Comparison of ENCODE assay signal across 9 cellular contexts in genomic region chr11:115760528-115760837, GRCh38.
DNase-seq lines count a peak whose midpoint lies in the region; ATAC-seq and TF ChIP-seq lines count a peak whose summit lies in the region.
"Had no signal": no experiment of that assay in that cellular context is flagged by ENCODE, and none has a peak within 500 bp of the region (broad histone marks: within the 10 kb centered on the region; RNA-seq: fewer than 3 reads in every experiment).

No MANE protein-coding gene starts in this region.

- 20% methylated on average over 9 of the region's 9 CpGs for WGBS in liver
- 15 to 26% (median 18%) methylated on average over 9 of the region's 9 CpGs for WGBS in spleen, 5 donors

- no peak for TF ChIP-seq POLR2A in spleen (IDR thresholded peaks at IDR 0.05)

- H3K36me3 ChIP-seq in HUES6 (ENCODE audit: control insufficient read depth, insufficient read depth, low read length): no peaks in the 10 kb centered on the region
- no peaks in the 10 kb centered on the region for H3K36me3 ChIP-seq in liver (ENCODE audit: control insufficient read depth in 4 of 4, insufficient read depth in 3 of 4, low read depth in 1 of 4, low read length in 3 of 4)
- no peaks in the 10 kb centered on the region for H3K36me3 ChIP-seq in spleen

- intact Hi-C loops in spleen (cut with DNase I; ENCODE audit: low total_unique reads): no loop called here

- TF ChIP-seq RAD21 in liver (IDR thresholded peaks at IDR 0.05): no peak

- H3K27ac ChIP-seq in HUES6 (ENCODE audit: low read depth, low read length) (no peak overlapping the region), coronary artery (peak overlapping the region in 1 of 2 donors; percentile 54), liver (ENCODE audit: low read depth in 1 of 2, low read length in 2 of 2) (no peak overlapping the region), spleen (no peak overlapping the region)

- no peak for DNase-seq in coronary artery (ENCODE audit: low spot score)
- DNase-seq in spleen: no peak
- no peak for DNase-seq in activated effector memory CD4-positive, alpha-beta T cell treated with anti-CD3 and anti-CD28 coated beads, Interleukin-2, amount 50 U/mL, for 16 hours
- no peak for DNase-seq in NCI-H1694 (lab: John Stamatoyannopoulos, UW)
- DNase-seq in superior temporal gyrus (ENCODE audit: extremely low spot score): no peak
- DNase-seq: GOT3 had no signal

- no peak for ATAC-seq in HG02970 (IDR thresholded peaks at IDR 0.05; ENCODE audit: low FRiP score, unreplicated experiment)

- H3K4me3 ChIP-seq in HUES6 (ENCODE audit: low read depth, low read length): peak overlapping the region; percentile 77
- H3K4me3 ChIP-seq in coronary artery: peak overlapping the region; percentile 90
- peak overlapping the region in 2 of 3 donors; percentile 25 to 70 for H3K4me3 ChIP-seq in liver (ENCODE audit: low read depth in 1 of 3, low read length in 3 of 3)
- peak overlapping the region in 7 of 8 donors; percentile 44 to 74 (median 45) for H3K4me3 ChIP-seq in spleen

- H3K27me3 ChIP-seq in HUES6 (ENCODE audit: control insufficient read depth, insufficient read depth, low read length) (peaks cover 93% of the 10 kb centered on the region), liver (ENCODE audit: control insufficient read depth in 4 of 4, insufficient read depth in 4 of 4, low read length in 3 of 4) (peaks cover 0 to 7% (median 2%) of the 10 kb centered on the region in 4 donors), spleen (replicated peaks in 1 of 7) (peaks cover 0 to 49% (median 13%) of the 10 kb centered on the region in 7 donors)

- peaks cover 16% of the 10 kb centered on the region for H3K4me1 ChIP-seq in HUES6 (ENCODE audit: control insufficient read depth, insufficient read depth, low read length)
- H3K4me1 ChIP-seq in liver (ENCODE audit: control insufficient read depth in 4 of 4, insufficient read depth in 4 of 4, low read length in 3 of 4): peaks cover 0 to 8% (median 7%) of the 10 kb centered on the region in 4 donors
- H3K4me1 ChIP-seq in spleen: peaks cover 0 to 19% (median 8%) of the 10 kb centered on the region in 6 donors

- H3K9ac ChIP-seq in HUES6 (ENCODE audit: low read length): no peak overlapping the region
- no peak overlapping the region for H3K9ac ChIP-seq in liver (ENCODE audit: low read depth in 1 of 2, low read length in 2 of 2)

- no peak for TF ChIP-seq CTCF in coronary artery (IDR thresholded peaks at IDR 0.05)
- TF ChIP-seq CTCF in liver (IDR thresholded peaks at IDR 0.05; ENCODE audit: low read depth, low read length, missing input control): no peak
- no peak for TF ChIP-seq CTCF in spleen (IDR thresholded peaks at IDR 0.05 in 8 of 11, conservative IDR thresholded peaks at IDR 0.05 in 3 of 11)

- no peaks in the 10 kb centered on the region for H3K9me3 ChIP-seq in HUES6 (ENCODE audit: control insufficient read depth, insufficient read depth, low read depth, low read length)
- no peaks in the 10 kb centered on the region for H3K9me3 ChIP-seq in liver (ENCODE audit: control insufficient read depth in 4 of 4, low read length in 3 of 4)
- H3K9me3 ChIP-seq in spleen: no peaks in the 10 kb centered on the region

TF ChIP-seq in liver, 16 proteins besides CTCF, POLR2A, EP300 and RAD21:
- TF ChIP-seq ATF3 (IDR thresholded peaks at IDR 0.05) (no peak), HNF4A (conservative IDR thresholded peaks at IDR 0.05) (no peak), RXRA (IDR thresholded peaks at IDR 0.05) (no peak), MAX (IDR thresholded peaks at IDR 0.05) (no peak), SP1 (IDR thresholded peaks at IDR 0.05) (no peak), REST (IDR thresholded peaks at IDR 0.05) (no peak), FOXA2 (IDR thresholded peaks at IDR 0.05) (no peak), JUND (IDR thresholded peaks at IDR 0.05) (no peak), EGR1 (IDR thresholded peaks at IDR 0.05; ENCODE audit: low read depth in 2 of 2) (no peak)
TF ChIP-seq in liver: peak in this region for 0.
